Comparison of ENCODE assay signal across 20 cellular contexts in genomic region chr6:45676376-45676775, GRCh38.
DNase-seq lines count a peak whose midpoint lies in the region; ATAC-seq and TF ChIP-seq lines count a peak whose summit lies in the region.
"Had no signal": no experiment of that assay in that cellular context is flagged by ENCODE, and none has a peak within 500 bp of the region (broad histone marks: within the 10 kb centered on the region; RNA-seq: fewer than 3 reads in every experiment).

No MANE protein-coding gene starts in this region.

- POLR2A ChIA-PET in activated CD4-positive, alpha-beta T cell treated with anti-CD3 and anti-CD28 coated beads, Interleukin-2, amount 10 ng/mL, durations not matched to agents 7 days and 5 days (lab: Charles Lee), result no interaction called here
- POLR2A ChIA-PET in activated CD8-positive, alpha-beta T cell treated with anti-CD3 and anti-CD28 coated beads for 36 hours (lab: Charles Lee), result interaction anchor here (0.6 to 1.6 kb wide), 4 partner anchors 12 to 298 kb away, joined by 3 to 5 read pairs (median 4); partner anchors contain the start of gene SUPT3H
- POLR2A ChIA-PET in naive thymus-derived CD4-positive, alpha-beta T cell (lab: Charles Lee), result interaction anchor here (0.6 to 2.0 kb wide), 4 partner anchors 40 to 299 kb away, joined by 3 to 8 read pairs (median 4); no protein-coding TSS in a partner anchor

- peaks cover 2% of the 10 kb centered on the region for H3K27me3 Mint-ChIP-seq in activated CD4-positive, alpha-beta T cell treated with anti-CD3 and anti-CD28 coated beads, Interleukin-2, amount 10 ng/mL, durations not matched to agents 7 days and 5 days
- peaks cover 8% of the 10 kb centered on the region for H3K27me3 Mint-ChIP-seq in IgD-negative memory B cell
- H3K27me3 Mint-ChIP-seq in activated CD8-positive, alpha-beta T cell treated with anti-CD3 and anti-CD28 coated beads for 36 hours, result no peaks in the 10 kb centered on the region
- H3K27me3 Mint-ChIP-seq in naive thymus-derived CD4-positive, alpha-beta T cell, result no peaks in the 10 kb centered on the region

- H3K27ac Mint-ChIP-seq in activated CD4-positive, alpha-beta T cell treated with anti-CD3 and anti-CD28 coated beads, Interleukin-2, amount 10 ng/mL, durations not matched to agents 7 days and 5 days, result no peak overlapping the region
- peak overlapping the region in 2 of 3 donors; percentile 51 to 95 for H3K27ac Mint-ChIP-seq in IgD-negative memory B cell
- no peak overlapping the region for H3K27ac Mint-ChIP-seq in activated CD8-positive, alpha-beta T cell treated with anti-CD3 and anti-CD28 coated beads for 36 hours
- peak overlapping the region in 3 of 9 donors; percentile 23 to 87 (median 81) for H3K27ac Mint-ChIP-seq in naive thymus-derived CD4-positive, alpha-beta T cell
- H3K27ac Mint-ChIP-seq: H9 had no signal

- no peak for TF ChIP-seq CTCF in activated CD8-positive, alpha-beta T cell treated with anti-CD3 and anti-CD28 coated beads for 36 hours (IDR thresholded peaks at IDR 0.05)

- H3K4me1 ChIP-seq in naive thymus-derived CD4-positive, alpha-beta T cell (ENCODE audit: control insufficient read depth in 2 of 2, insufficient read depth in 2 of 2, low read length in 2 of 2), result peaks cover 12 to 27% of the 10 kb centered on the region in 2 donors

- no peaks in the 10 kb centered on the region for H3K36me3 ChIP-seq in naive thymus-derived CD4-positive, alpha-beta T cell (ENCODE audit: control insufficient read depth in 2 of 3, insufficient read depth in 3 of 3, low read length in 3 of 3)
- H3K36me3 ChIP-seq: heart left ventricle, WERI-Rb-1 had no signal

- peaks cover 7% of the 10 kb centered on the region for H3K9me3 Mint-ChIP-seq in activated CD4-positive, alpha-beta T cell treated with anti-CD3 and anti-CD28 coated beads, Interleukin-2, amount 10 ng/mL, durations not matched to agents 7 days and 5 days
- peaks cover 0 to 6% (median 0%) of the 10 kb centered on the region in 3 donors for H3K9me3 Mint-ChIP-seq in IgD-negative memory B cell
- peaks cover 14% of the 10 kb centered on the region for H3K9me3 Mint-ChIP-seq in activated CD8-positive, alpha-beta T cell treated with anti-CD3 and anti-CD28 coated beads for 36 hours
- peaks cover 0 to 22% (median 6%) of the 10 kb centered on the region in 11 donors for H3K9me3 Mint-ChIP-seq in naive thymus-derived CD4-positive, alpha-beta T cell

- H3K27me3 ChIP-seq in naive thymus-derived CD4-positive, alpha-beta T cell (ENCODE audit: control insufficient read depth in 2 of 2, insufficient read depth in 2 of 2, low read length in 2 of 2), result no peaks in the 10 kb centered on the region
- H3K27me3 ChIP-seq: heart left ventricle had no signal

- no peak overlapping the region for H3K27ac ChIP-seq in naive thymus-derived CD4-positive, alpha-beta T cell (ENCODE audit: low read depth, low read length)
- H3K27ac ChIP-seq: WERI-Rb-1 had no signal

- peak; percentile 17 for DNase-seq in activated CD4-positive, alpha-beta T cell treated with anti-CD3 and anti-CD28 coated beads, Interleukin-2, amount 10 ng/mL, durations not matched to agents 7 days and 5 days
- no peak for DNase-seq in activated CD4-positive, alpha-beta T cell treated with anti-CD3 and anti-CD28 coated beads, Interleukin-2, amount 50 U/mL, for 4 hours
- peak; percentile 30 for DNase-seq in activated CD8-positive, alpha-beta T cell treated with anti-CD3 and anti-CD28 coated beads for 36 hours
- DNase-seq in naive thymus-derived CD4-positive, alpha-beta T cell, result no peak
- DNase-seq in ecto neural progenitor cell (ENCODE audit: low spot score) (no peak), mesenteric fat pad (ENCODE audit: low spot score) (no peak)
- DNase-seq: C1 segment of cervical spinal cord, Calu3, H9, heart left ventricle, NCI-H1417, NCI-H2081, NCI-H345, NCI-H774, OCI-M1, WERI-Rb-1 had no signal

- no peaks in the 10 kb centered on the region for H3K9me3 ChIP-seq in naive thymus-derived CD4-positive, alpha-beta T cell (ENCODE audit: control insufficient read depth in 2 of 3, low read length in 3 of 3)

- H3K36me3 Mint-ChIP-seq in activated CD4-positive, alpha-beta T cell treated with anti-CD3 and anti-CD28 coated beads, Interleukin-2, amount 10 ng/mL, durations not matched to agents 7 days and 5 days (ENCODE audit: low read depth), result peaks cover 15% of the 10 kb centered on the region
- H3K36me3 Mint-ChIP-seq in IgD-negative memory B cell, result no peaks in the 10 kb centered on the region
- H3K36me3 Mint-ChIP-seq in activated CD8-positive, alpha-beta T cell treated with anti-CD3 and anti-CD28 coated beads for 36 hours (ENCODE audit: low read depth), result peaks cover 1% of the 10 kb centered on the region
- H3K36me3 Mint-ChIP-seq in naive thymus-derived CD4-positive, alpha-beta T cell, result peaks cover 0 to 10% (median 0%) of the 10 kb centered on the region in 5 donors
- H3K36me3 Mint-ChIP-seq: memory B cell, type B pancreatic cell had no signal

- peaks cover 44% of the 10 kb centered on the region for H3K4me1 Mint-ChIP-seq in activated CD4-positive, alpha-beta T cell treated with anti-CD3 and anti-CD28 coated beads, Interleukin-2, amount 10 ng/mL, durations not matched to agents 7 days and 5 days
- peaks cover 21 to 25% (median 24%) of the 10 kb centered on the region in 3 donors for H3K4me1 Mint-ChIP-seq in IgD-negative memory B cell
- H3K4me1 Mint-ChIP-seq in activated CD8-positive, alpha-beta T cell treated with anti-CD3 and anti-CD28 coated beads for 36 hours (ENCODE audit: low read depth), result peaks cover 28% of the 10 kb centered on the region
- H3K4me1 Mint-ChIP-seq in naive thymus-derived CD4-positive, alpha-beta T cell, result peaks cover 17 to 46% (median 38%) of the 10 kb centered on the region in 7 donors

- intact Hi-C loops in activated CD8-positive, alpha-beta T cell treated with anti-CD3 and anti-CD28 coated beads for 36 hours (cut with micrococcal nuclease), result no loop called here
- intact Hi-C loops in naive thymus-derived CD4-positive, alpha-beta T cell (cut with micrococcal nuclease), result loop anchor here in 1 of 2 donors (2.0 kb wide), 1 partner anchor 38 kb away; no protein-coding TSS in a partner anchor

- no peak overlapping the region for H3K4me3 ChIP-seq in naive thymus-derived CD4-positive, alpha-beta T cell (ENCODE audit: low read length)
- H3K4me3 ChIP-seq: heart left ventricle had no signal

- H3K4me3 Mint-ChIP-seq in activated CD4-positive, alpha-beta T cell treated with anti-CD3 and anti-CD28 coated beads, Interleukin-2, amount 10 ng/mL, durations not matched to agents 7 days and 5 days, result no peak overlapping the region
- peak overlapping the region in 1 of 4 donors; percentile 63 for H3K4me3 Mint-ChIP-seq in IgD-negative memory B cell
- H3K4me3 Mint-ChIP-seq in activated CD8-positive, alpha-beta T cell treated with anti-CD3 and anti-CD28 coated beads for 36 hours, result no peak overlapping the region
- peak overlapping the region in 6 of 10 donors; percentile 5 to 72 (median 50) for H3K4me3 Mint-ChIP-seq in naive thymus-derived CD4-positive, alpha-beta T cell
- H3K4me3 Mint-ChIP-seq: H9 had no signal

- CTCF ChIA-PET in activated CD4-positive, alpha-beta T cell treated with anti-CD3 and anti-CD28 coated beads, Interleukin-2, amount 10 ng/mL, durations not matched to agents 7 days and 5 days (lab: Charles Lee), result interaction anchor here (0.6 to 2.0 kb wide), 3 partner anchors 38 to 1644 kb away, joined by 3 to 8 read pairs (median 4); no protein-coding TSS in a partner anchor
- CTCF ChIA-PET in activated CD8-positive, alpha-beta T cell treated with anti-CD3 and anti-CD28 coated beads for 36 hours (lab: Charles Lee), result interaction anchor here (1.3 to 1.6 kb wide), 2 partner anchors 14 to 38 kb away, joined by 3 to 4 read pairs; no protein-coding TSS in a partner anchor
- CTCF ChIA-PET in naive thymus-derived CD4-positive, alpha-beta T cell (lab: Charles Lee), result interaction anchor here (1.1 to 1.6 kb wide), 2 partner anchors 38 to 145 kb away, joined by 4 to 6 read pairs; no protein-coding TSS in a partner anchor

- ATAC-seq in activated CD8-positive, alpha-beta T cell treated with anti-CD3 and anti-CD28 coated beads for 36 hours, result no peak
- ATAC-seq in naive thymus-derived CD4-positive, alpha-beta T cell, result no peak
- ATAC-seq in GM18498 (IDR thresholded peaks at IDR 0.05; ENCODE audit: unreplicated experiment), result no peak
- ATAC-seq: heart left ventricle had no signal

Comparison
In these comparisons a context has a peak if more than half of its experiments do, and no peak if none do; other contexts are left out.
1. DNase-seq: peak in activated CD4-positive, alpha-beta T cell treated with anti-CD3 and anti-CD28 coated beads, Interleukin-2, amount 10 ng/mL, durations not matched to agents 7 days and 5 days (single experiment) and activated CD8-positive, alpha-beta T cell treated with anti-CD3 and anti-CD28 coated beads for 36 hours (single experiment); none in activated CD4-positive, alpha-beta T cell treated with anti-CD3 and anti-CD28 coated beads, Interleukin-2, amount 50 U/mL, for 4 hours (0 of 2), naive thymus-derived CD4-positive, alpha-beta T cell (0 of 9), ecto neural progenitor cell (single experiment) and mesenteric fat pad (single experiment).
2. H3K27ac Mint-ChIP-seq: peak in IgD-negative memory B cell (2 of 3); none in activated CD4-positive, alpha-beta T cell treated with anti-CD3 and anti-CD28 coated beads, Interleukin-2, amount 10 ng/mL, durations not matched to agents 7 days and 5 days (single experiment) and activated CD8-positive, alpha-beta T cell treated with anti-CD3 and anti-CD28 coated beads for 36 hours (single experiment).
3. H3K4me3 Mint-ChIP-seq: peak in naive thymus-derived CD4-positive, alpha-beta T cell (6 of 10); none in activated CD4-positive, alpha-beta T cell treated with anti-CD3 and anti-CD28 coated beads, Interleukin-2, amount 10 ng/mL, durations not matched to agents 7 days and 5 days (single experiment) and activated CD8-positive, alpha-beta T cell treated with anti-CD3 and anti-CD28 coated beads for 36 hours (single experiment).